24 cellular contexts compared by ENCODE assay signal in the genomic region with DNA sequence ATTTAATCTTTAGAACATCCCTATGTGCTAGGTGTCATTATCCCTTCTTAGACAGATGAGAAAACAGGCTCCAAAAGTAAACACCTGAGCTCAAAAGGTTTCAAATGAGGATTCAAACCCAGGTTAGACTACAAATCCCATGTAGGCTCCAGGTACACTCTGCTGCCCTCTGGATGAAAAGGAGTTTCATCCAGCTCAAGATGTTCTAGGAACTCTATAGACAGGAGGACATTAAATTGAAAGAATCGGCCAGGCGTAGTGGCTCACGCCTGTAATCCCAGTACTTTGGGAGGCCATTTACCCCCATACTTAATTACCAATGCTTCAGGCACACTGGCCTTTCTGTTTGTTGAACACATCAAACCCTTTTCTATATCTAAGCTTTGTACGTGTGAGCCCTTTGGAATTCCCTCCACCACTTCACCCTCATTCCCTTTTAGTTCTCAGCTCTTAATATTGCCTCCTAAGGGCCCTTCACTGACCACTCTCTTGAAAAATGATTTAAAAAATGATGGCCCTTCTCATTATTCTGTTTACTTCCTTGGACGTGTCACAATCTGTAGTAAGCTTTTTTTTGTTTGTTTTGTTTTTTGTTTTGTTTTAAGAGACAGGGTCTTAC. TPM values are rescaled to one million over a fixed set of nuclear protein-coding genes. Genes with fewer than 3 reads are reported as not detected.
DNase-seq lines count a peak whose midpoint lies in the region; ATAC-seq, FAIRE-seq and TF ChIP-seq lines count a peak whose summit lies in the region.
"Had no signal": no experiment of that assay in that cellular context is flagged by ENCODE, and none has a peak within 500 bp of the region (broad histone marks: within the 10 kb centered on the region; RNA-seq: fewer than 3 reads in every experiment).

No MANE protein-coding gene starts in this region.

- TSS peak; percentile 7 for BruUV-seq in GM12878 (replicated peaks; lab: Mats Ljungman, UMichigan)

- no peaks in the 10 kb centered on the region for H3K9me3 ChIP-seq in GM12878 (replicated peaks; ENCODE audit: control insufficient read depth, insufficient read depth, low read length)
- H3K9me3 ChIP-seq: BE2C had no signal

- H3K4me2 ChIP-seq in GM23338 (no peak overlapping the region), GM12878 (ENCODE audit: control insufficient read depth, insufficient read depth) (0 out of 2 replicates have a peak overlapping the region, but pooled peaks have one; percentile 56)

- DNase-seq in NCI-H82 (lab: John Stamatoyannopoulos, UW) (peak; percentile 38), NCI-H82 treated with DMSO at 0.1 percent for 48 hours (lab: John Stamatoyannopoulos, UW; ENCODE audit: unreplicated experiment) (no peak), GM23338 (ENCODE audit: low spot score) (peak; percentile 21), GM12878 (ENCODE audit: low read depth, low spot score) (no peak), nephron progenitor cell (no peak), NCI-H226 (no peak)
- DNase-seq: activated B cell treated with CpG ODN at 0.5 μM for 24 hours; activated CD4-positive, alpha-beta T cell treated with anti-CD3 and anti-CD28 coated beads, Interleukin-2, amount 50 U/mL, for 4 hours; activated CD8-positive, alpha-beta memory T cell treated with anti-CD3 and anti-CD28 coated beads, Interleukin-2, amount 50 U/mL, for 4 hours; anterior cingulate cortex; BE2C; caudate nucleus; dorsolateral prefrontal cortex; left colon; naive B cell; NCI-H187; NCI-H510A treated with DMSO at 0.1 percent for 48 hours; nucleus accumbens; trophoblast cell had no signal

- CTCF ChIA-PET in GM12878 (lab: Yijun Ruan, JAX): interaction anchor here (0.8 to 3.7 kb wide), 2 partner anchors 10 to 14 kb away, joined by 3 to 19 read pairs; partner anchors contain the start of gene SLC25A12

- TF ChIP-seq RAD21 in GM12878 (IDR thresholded peaks at IDR 0.05; ENCODE audit: insufficient read depth, low read depth, low read length): no peak

- POLR2A ChIA-PET in GM12878 (lab: Charles Lee): interaction anchor here (0.5 to 1.1 kb wide), 4 partner anchors 9 to 34 kb away, joined by 4 read pairs; partner anchors contain the start of gene SLC25A12

- in situ Hi-C loops in GM12878 (cut with MboI): no loop called here

- H3K36me3 ChIP-seq in GM23338 (ENCODE audit: insufficient read depth) (no peaks in the 10 kb centered on the region), GM12878 (ENCODE audit: control insufficient read depth in 2 of 2, insufficient read depth in 2 of 2, low read length in 1 of 2) (no peaks in the 10 kb centered on the region; a peak in 1 of 4 replicates)
- H3K36me3 ChIP-seq: BE2C had no signal

- ATAC-seq in GM23338 (peak; percentile 44), GM12878 (no peak), GM21723 (IDR thresholded peaks at IDR 0.05; ENCODE audit: unreplicated experiment) (no peak), HG03045 (IDR thresholded peaks at IDR 0.05; ENCODE audit: unreplicated experiment) (no peak)
- ATAC-seq: left colon, SK-N-SH treated with all-trans-retinoic acid at 6 μM for 48 hours had no signal

- H2AFZ ChIP-seq in GM23338 (no peak overlapping the region), GM12878 (ENCODE audit: control insufficient read depth, low read depth, low read length) (no peak overlapping the region)

- H3K27me3 ChIP-seq in GM23338 (ENCODE audit: insufficient read depth) (no peaks in the 10 kb centered on the region), GM12878 (replicated peaks in 1 of 2; ENCODE audit: control insufficient read depth in 2 of 2, insufficient read depth in 2 of 2, low read length in 1 of 2) (no peaks in the 10 kb centered on the region)
- H3K27me3 ChIP-seq: BE2C, dorsolateral prefrontal cortex had no signal

- H3K4me3 ChIP-seq in GM23338 (no peak overlapping the region), GM12878 (no peak overlapping the region)
- H3K4me3 ChIP-seq: dorsolateral prefrontal cortex had no signal

- no peaks in the 10 kb centered on the region for H3F3A ChIP-seq in GM23338 (replicated peaks; ENCODE audit: low read depth)

- TF ChIP-seq EP300 in GM12878 (IDR thresholded peaks at IDR 0.05; ENCODE audit: borderline replicate concordance in 1 of 2, control insufficient read depth in 1 of 2, low read depth in 2 of 2, low read length in 2 of 2): no peak

- H3K9ac ChIP-seq in GM12878 (ENCODE audit: control insufficient read depth, insufficient read depth, low read length): no peak overlapping the region

- H3K4me1 Mint-ChIP-seq in GM23338 (peaks cover 4% of the 10 kb centered on the region; the same call in 2 of the 3 replicates), nephron progenitor cell (peaks cover 4% of the 10 kb centered on the region)

- 0 out of 2 replicates have a peak, but pooled peaks cover 3% of the 10 kb centered on the region for H4K20me1 ChIP-seq in GM23338 (replicated peaks; ENCODE audit: insufficient read depth)
- H4K20me1 ChIP-seq in GM12878 (ENCODE audit: control insufficient read depth, insufficient read depth): no peaks in the 10 kb centered on the region

- H3K4me1 ChIP-seq in GM23338 (ENCODE audit: insufficient read depth): no peaks in the 10 kb centered on the region
- peaks cover 15% of the 10 kb centered on the region for H3K4me1 ChIP-seq in GM12878 (ENCODE audit: control insufficient read depth, insufficient read depth, low read length)
- H3K4me1 ChIP-seq: BE2C had no signal

- no peak for FAIRE-seq in GM12878 (lab: Jason Lieb, UNC)

- no peak overlapping the region for H3K4me3 Mint-ChIP-seq in GM23338
- no peak overlapping the region for H3K4me3 Mint-ChIP-seq in nephron progenitor cell
- H3K4me3 Mint-ChIP-seq: activated B cell treated with CpG ODN at 0.5 μM for 24 hours, naive B cell had no signal

- no peaks in the 10 kb centered on the region for H3K9me3 Mint-ChIP-seq in GM23338
- H3K9me3 Mint-ChIP-seq in nephron progenitor cell: no peaks in the 10 kb centered on the region
- H3K9me3 Mint-ChIP-seq: activated B cell treated with CpG ODN at 0.5 μM for 24 hours; activated naive CD4-positive, alpha-beta T cell treated with anti-CD3 and anti-CD28 coated beads, Interleukin-2, amount 50 U/mL, for 72 hours; activated T-helper 2 cell treated with anti-CD3 and anti-CD28 coated beads, Interferon-gamma antibody, Interleukin-2, Interleukin-4, amounts not matched to agents 10 μg/mL and 5 μg/mL and 100 μg/mL, durations not matched to agents 14 hours and 24 hours and 36 hours; naive B cell had no signal

- no peak overlapping the region for H3K27ac ChIP-seq in GM23338 (ENCODE audit: low read depth)
- peak overlapping the region; percentile 20; the same call in 1 of the 2 replicates for H3K27ac ChIP-seq in GM12878 (ENCODE audit: control insufficient read depth, insufficient read depth)
- H3K27ac ChIP-seq: dorsolateral prefrontal cortex had no signal

- TF ChIP-seq POLR2A in GM12878 (IDR thresholded peaks at IDR 0.05; ENCODE audit: low read depth, low read length): no peak

- H3K27ac Mint-ChIP-seq in GM23338: no peak overlapping the region
- peak overlapping the region; percentile 31 for H3K27ac Mint-ChIP-seq in nephron progenitor cell
- H3K27ac Mint-ChIP-seq: activated B cell treated with CpG ODN at 0.5 μM for 24 hours; activated naive CD4-positive, alpha-beta T cell treated with anti-CD3 and anti-CD28 coated beads, Interleukin-2, amount 50 U/mL, for 72 hours; activated T-helper 2 cell treated with anti-CD3 and anti-CD28 coated beads, Interferon-gamma antibody, Interleukin-2, Interleukin-4, amounts not matched to agents 10 μg/mL and 5 μg/mL and 100 μg/mL, durations not matched to agents 14 hours and 24 hours and 36 hours had no signal

- no peaks in the 10 kb centered on the region for H3K9me2 ChIP-seq in GM23338 (ENCODE audit: insufficient read depth)

- H3K27me3 Mint-ChIP-seq in GM23338 (ENCODE audit: insufficient read depth, low read depth, poor library complexity) (no peaks in the 10 kb centered on the region), nephron progenitor cell (ENCODE audit: low read depth, poor library complexity) (no peaks in the 10 kb centered on the region)
- H3K27me3 Mint-ChIP-seq: activated B cell treated with CpG ODN at 0.5 μM for 24 hours, naive B cell had no signal

- SMC1A ChIA-PET in GM12878 (lab: Charles Lee; ENCODE audit: uncharacterized antibody, unreplicated experiment): interaction anchor here (0.5 to 2.7 kb wide), 7 partner anchors 9 to 219 kb away, joined by 3 to 13 read pairs (median 4); partner anchors contain the start of genes DLX2 and SLC25A12

- intact Hi-C loops in GM12878 (cut with micrococcal nuclease; ENCODE audit: unreplicated experiment): no loop called here

- H3K79me2 ChIP-seq in GM23338 (replicated peaks; ENCODE audit: insufficient read depth) (no peaks in the 10 kb centered on the region), GM12878 (ENCODE audit: control insufficient read depth, insufficient read depth, low read length) (peaks cover 12% of the 10 kb centered on the region)

- RAD21 ChIA-PET in GM12878 (lab: Charles Lee; ENCODE audit: unreplicated experiment): no interaction called here

- H3K36me3 Mint-ChIP-seq in GM23338 (ENCODE audit: low read depth) (0 out of 3 replicates have a peak, but pooled peaks cover 3% of the 10 kb centered on the region), nephron progenitor cell (ENCODE audit: low read depth) (peaks cover 16% of the 10 kb centered on the region)
- H3K36me3 Mint-ChIP-seq: activated naive CD4-positive, alpha-beta T cell treated with anti-CD3 and anti-CD28 coated beads, Interleukin-2, amount 50 U/mL, for 72 hours had no signal

- TF ChIP-seq CTCF in GM23338 (conservative IDR thresholded peaks at IDR 0.05; ENCODE audit: low read depth in 2 of 2): 0 out of 4 replicates have a peak, but pooled peaks of 1 of the 2 experiments have one; percentile 26
- TF ChIP-seq CTCF in GM12878 (IDR thresholded peaks at IDR 0.05 in 2 of 3, conservative IDR thresholded peaks at IDR 0.05 in 1 of 3; ENCODE audit: control insufficient read depth in 2 of 3, extremely low read depth in 1 of 3, insufficient read depth in 1 of 3, low read depth in 3 of 3, low read length in 3 of 3): no peak
- no peak for TF ChIP-seq CTCF in nephron progenitor cell (IDR thresholded peaks at IDR 0.05)

- WGBS in GM12878 (ENCODE audit: insufficient coverage, insufficient replicate concordance, low lambda C conversion rate, missing lambda C conversion rate): 86% methylated on average over 5 of the region's 5 CpGs

RNA-seq across cellular contexts. Expression of gene SLC25A12, which starts 10.7 kb away (rescaled TPM):
- 10.7 and 14.8 TPM in 2 replicates for total RNA-seq in GM23338 (2014; rRNA removed; shearing (Covaris generic))
- 4.8 and 6.2 TPM in 2 replicates for polyA plus RNA-seq in GM23338 (2016; fragmentation: Nextera tagmentation; extraction: Ambion mirVana)
- total RNA-seq in GM12878 (2013; cell fraction: nucleolus; rRNA removed): 117 and 127 TPM in 2 replicates
- 33.4 and 37.9 TPM in 2 replicates for total RNA-seq in GM12878 (2014; rRNA removed)
- total RNA-seq in GM12878 (2014; rRNA removed; fragmentation: Illumina TruSeq; extraction: Trizol): 34.7 and 35.6 TPM in 2 replicates
- total RNA-seq in GM12878 (2021): 28.1 and 31.0 TPM in 2 replicates
- 11.9 TPM for polyA plus RNA-seq in GM12878 (2011; ENCODE audit: low read depth)
- polyA plus RNA-seq in GM12878 (2011; rRNA removed): 50.0 and 54.9 TPM in 2 replicates
- 27.3 and 27.8 TPM in 2 replicates for polyA plus RNA-seq in GM12878 (2011; cell fraction: cytosol; rRNA removed)
- polyA plus RNA-seq in GM12878 (2011; cell fraction: nucleus; rRNA removed): 63.8 and 64.5 TPM in 2 replicates
- 11.9 and 15.6 TPM in 2 replicates for polyA plus RNA-seq in GM12878 (2012)
- 36.4 and 41.5 TPM in 2 replicates for polyA plus RNA-seq in GM12878 (2014; fragmentation: Illumina TruSeq; extraction: Trizol)
- 10 to 100 TPM; 20.9 to 27.4 TPM for polyA plus RNA-seq in GM12878 (2014; fragmentation: Nextera tagmentation; extraction: Ambion mirVana)
- 28.7 and 34.4 TPM in 2 replicates for polyA plus RNA-seq in GM12878 (2014; rRNA removed)
- polyA plus RNA-seq in GM12878 (2016; fragmentation: Nextera tagmentation; extraction: Ambion mirVana): 10 to 100 TPM; 31.1 to 32.5 TPM
- 42.8 and 47.3 TPM in 2 replicates for polyA minus RNA-seq in GM12878 (2011; rRNA and poly(A)+ RNA removed)
- polyA minus RNA-seq in GM12878 (2011; cell fraction: cytosol; rRNA and poly(A)+ RNA removed): 11.1 and 12.5 TPM in 2 replicates
- 29.5 and 47.4 TPM in 2 replicates for polyA minus RNA-seq in GM12878 (2011; cell fraction: nucleus; rRNA and poly(A)+ RNA removed)

RNA-seq across cellular contexts. Expression of gene HAT1, which starts 38.9 kb away (rescaled TPM):
- 67.2 and 75.7 TPM in 2 replicates for total RNA-seq in GM23338 (2014; rRNA removed; shearing (Covaris generic))
- polyA plus RNA-seq in GM23338 (2016; fragmentation: Nextera tagmentation; extraction: Ambion mirVana) (49.1 and 67.5 TPM in 2 replicates), GM12878 (2011; rRNA removed) (125 and 202 TPM in 2 replicates), GM12878 (2014; fragmentation: Illumina TruSeq; extraction: Trizol) (135 and 167 TPM in 2 replicates), GM12878 (2014; fragmentation: Nextera tagmentation; extraction: Ambion mirVana) (100 to 1,000 TPM; 177 to 190 TPM), GM12878 (2014; rRNA removed) (76.9 and 98.5 TPM in 2 replicates), GM12878 (2016; fragmentation: Nextera tagmentation; extraction: Ambion mirVana) (100 to 1,000 TPM; 201 to 225 TPM)
- total RNA-seq in GM12878 (2013; cell fraction: nucleolus; rRNA removed): 30.5 and 32.1 TPM in 2 replicates
- total RNA-seq in GM12878 (2014; rRNA removed) (60.0 and 72.8 TPM in 2 replicates), GM12878 (2014; rRNA removed; fragmentation: Illumina TruSeq; extraction: Trizol) (89.9 and 93.9 TPM in 2 replicates), GM12878 (2021) (65.2 and 66.9 TPM in 2 replicates)
- polyA plus RNA-seq in GM12878 (2011; ENCODE audit: low read depth): 47.9 TPM
- 38.5 and 43.9 TPM in 2 replicates for polyA plus RNA-seq in GM12878 (2011; cell fraction: cytosol; rRNA removed)
- 24.9 and 38.8 TPM in 2 replicates for polyA plus RNA-seq in GM12878 (2011; cell fraction: nucleus; rRNA removed)
- polyA plus RNA-seq in GM12878 (2012): 48.9 and 54.1 TPM in 2 replicates
- polyA minus RNA-seq in GM12878 (2011; rRNA and poly(A)+ RNA removed): 35.4 and 51.4 TPM in 2 replicates
- polyA minus RNA-seq in GM12878 (2011; cell fraction: cytosol; rRNA and poly(A)+ RNA removed): 15.6 and 19.6 TPM in 2 replicates
- polyA minus RNA-seq in GM12878 (2011; cell fraction: nucleus; rRNA and poly(A)+ RNA removed): 13.1 and 25.2 TPM in 2 replicates

Comparison
In these comparisons a context has a peak if more than half of its experiments do, and no peak if none do; other contexts are left out.
1. DNase-seq: peak in NCI-H82 (single experiment) and GM23338 (single experiment); none in NCI-H82 treated with DMSO at 0.1 percent for 48 hours (single experiment), GM12878 (single experiment), nephron progenitor cell (single experiment) and NCI-H226 (single experiment).